ENCODE assay signal across 9 cellular contexts in genomic region chr12:124497039-124497438, GRCh38.
DNase-seq lines count a peak whose midpoint lies in the region; ATAC-seq and TF ChIP-seq lines count a peak whose summit lies in the region.
"Had no signal": no experiment of that assay in that cellular context is flagged by ENCODE, and none has a peak within 500 bp of the region (broad histone marks: within the 10 kb centered on the region; RNA-seq: fewer than 3 reads in every experiment).

No MANE protein-coding gene starts in this region.

- H3K4me1 ChIP-seq in HUES48 (ENCODE audit: control insufficient read depth, insufficient read depth, low read length), result peaks cover 25% of the 10 kb centered on the region
- peaks cover 61% of the 10 kb centered on the region for H3K4me1 ChIP-seq in lower lobe of right lung
- H3K4me1 ChIP-seq in thoracic aorta (ENCODE audit: control insufficient read depth in 1 of 2, low read depth in 2 of 2), result peaks cover 22 to 59% of the 10 kb centered on the region in 2 donors

- H3K36me3 ChIP-seq in HUES48 (ENCODE audit: control insufficient read depth, insufficient read depth, low read length) (peaks cover 25% of the 10 kb centered on the region), lower lobe of right lung (peaks cover 24% of the 10 kb centered on the region), thoracic aorta (peaks cover 5% of the 10 kb centered on the region)

- intact Hi-C loops in lower lobe of right lung (cut with DNase I), result no loop called here

- H3K27me3 ChIP-seq in HUES48 (ENCODE audit: control insufficient read depth, insufficient read depth, low read length) (no peaks in the 10 kb centered on the region), lower lobe of right lung (ENCODE audit: low read depth) (no peaks in the 10 kb centered on the region), thoracic aorta (replicated peaks; ENCODE audit: insufficient read depth) (no peaks in the 10 kb centered on the region)
- H3K27me3 ChIP-seq: SJSA1 had no signal

- no peak for ATAC-seq in lower lobe of right lung
- peak; percentile 69 for ATAC-seq in thoracic aorta (ENCODE audit: insufficient number of reproducible peaks, low FRiP score, low read depth)
- ATAC-seq: activated CD4-positive, alpha-beta T cell treated with anti-CD3 and anti-CD28 coated beads for 36 hours had no signal

- H3K27ac ChIP-seq in HUES48 (ENCODE audit: low read depth, low read length) (peak overlapping the region; percentile 31), cingulate gyrus (ENCODE audit: low read depth, low read length) (peak overlapping the region; percentile 66), lower lobe of right lung (peak overlapping the region; percentile 25), thoracic aorta (peak overlapping the region; percentile 11 to 63)
- H3K27ac ChIP-seq: SJSA1 had no signal

- no peak overlapping the region for H3K9ac ChIP-seq in HUES48 (ENCODE audit: low read depth, low read length)

- no peaks in the 10 kb centered on the region for H3K9me3 ChIP-seq in HUES48 (ENCODE audit: control insufficient read depth, insufficient read depth, low read length)
- no peaks in the 10 kb centered on the region for H3K9me3 ChIP-seq in lower lobe of right lung
- no peaks in the 10 kb centered on the region for H3K9me3 ChIP-seq in thoracic aorta
- H3K9me3 ChIP-seq: SJSA1 had no signal

- TF ChIP-seq CTCF in lower lobe of right lung (IDR thresholded peaks at IDR 0.05) (no peak), thoracic aorta (IDR thresholded peaks at IDR 0.05) (no peak)

- H3K4me3 ChIP-seq in HUES48 (ENCODE audit: low read depth, low read length), result no peak overlapping the region
- no peak overlapping the region for H3K4me3 ChIP-seq in lower lobe of right lung
- H3K4me3 ChIP-seq in thoracic aorta, result no peak overlapping the region
- H3K4me3 ChIP-seq: SJSA1 had no signal

- DNase-seq in lower lobe of right lung (no peak), thoracic aorta (ENCODE audit: low spot score) (no peak), HuH-7.5 (ENCODE audit: low spot score) (no peak), NCI-H345 treated with DMSO at 0.1 percent for 48 hours (lab: John Stamatoyannopoulos, UW; ENCODE audit: unreplicated experiment) (no peak), DMS79 treated with DMSO at 0.1 percent for 48 hours (lab: John Stamatoyannopoulos, UW) (no peak)
